19 cellular contexts compared by ENCODE assay signal in genomic region chr5:1280177-1281037, GRCh38. TPM values are rescaled to one million over a fixed set of nuclear protein-coding genes. Genes with fewer than 3 reads are reported as not detected.
DNase-seq lines count a peak whose midpoint lies in the region; ATAC-seq and TF ChIP-seq lines count a peak whose summit lies in the region.
"Had no signal": no experiment of that assay in that cellular context is flagged by ENCODE, and none has a peak within 500 bp of the region (broad histone marks: within the 10 kb centered on the region; RNA-seq: fewer than 3 reads in every experiment).

No MANE protein-coding gene starts in this region.

- DNase-seq in HFFc6 (peak; percentile 63), myocyte (ENCODE audit: low read depth) (peak; percentile 24), aorta (peak; percentile 43 to 71), SIG-M5 (lab: John Stamatoyannopoulos, UW) (no peak), DMS53 (lab: John Stamatoyannopoulos, UW) (no peak)
- no peak for DNase-seq in central memory CD8-positive, alpha-beta T cell (ENCODE audit: low spot score in 2 of 2)
- DNase-seq: KBM-7, NCI-H1048, NCI-H146, NCI-H2107, NCI-H226, NCI-H526 treated with DMSO at 0.1 percent for 48 hours, OCI-M1 had no signal

- H3K4me3 ChIP-seq in aorta (ENCODE audit: low read length in 2 of 2), result no peak overlapping the region
- H3K4me3 ChIP-seq: HAP-1, SK-N-MC had no signal

- H3K27ac Mint-ChIP-seq in HFFc6, result peak overlapping the region; percentile 84
- peak overlapping the region; percentile 25 for H3K27ac Mint-ChIP-seq in central memory CD8-positive, alpha-beta T cell (ENCODE audit: low read depth)

- peaks cover 15% of the 10 kb centered on the region for H3K27me3 Mint-ChIP-seq in HFFc6 (ENCODE audit: insufficient read depth)
- no peaks in the 10 kb centered on the region for H3K27me3 Mint-ChIP-seq in central memory CD8-positive, alpha-beta T cell

- no peaks in the 10 kb centered on the region for H3K9me3 ChIP-seq in aorta (ENCODE audit: control insufficient read depth, low read length)
- H3K9me3 ChIP-seq: HAP-1 had no signal

- intact Hi-C loops in aorta (cut with DNase I), result no loop called here

- no peaks in the 10 kb centered on the region for H3K36me3 ChIP-seq in aorta (ENCODE audit: control insufficient read depth in 1 of 2, insufficient read depth in 2 of 2, low read length in 1 of 2)

- no peak for ATAC-seq in central memory CD8-positive, alpha-beta T cell (replicated peaks; ENCODE audit: extremely low read depth, poor library complexity, severe bottlenecking)
- no peak for ATAC-seq in aorta (ENCODE audit: low FRiP score)
- ATAC-seq in GM19467 (IDR thresholded peaks at IDR 0.05; ENCODE audit: unreplicated experiment), result no peak

- 0 out of 2 replicates have a peak, but pooled peaks cover 6% of the 10 kb centered on the region for H3K36me3 Mint-ChIP-seq in HFFc6 (ENCODE audit: low read depth)
- H3K36me3 Mint-ChIP-seq in central memory CD8-positive, alpha-beta T cell (ENCODE audit: insufficient read depth), result peaks cover 3% of the 10 kb centered on the region

- H3K4me1 Mint-ChIP-seq in HFFc6 (ENCODE audit: low read depth), result no peaks in the 10 kb centered on the region
- peaks cover 8% of the 10 kb centered on the region for H3K4me1 Mint-ChIP-seq in central memory CD8-positive, alpha-beta T cell

- 87 to 88% methylated on average over 32 of the region's 32 CpGs for WGBS in aorta, 2 donors

- no peak for TF ChIP-seq CTCF in HFFc6 (IDR thresholded peaks at IDR 0.05)

- peak overlapping the region; percentile 85 for H3K4me3 Mint-ChIP-seq in HFFc6
- H3K4me3 Mint-ChIP-seq in central memory CD8-positive, alpha-beta T cell, result no peak overlapping the region

- H3K4me1 ChIP-seq in aorta (ENCODE audit: control insufficient read depth in 1 of 2, insufficient read depth in 2 of 2, low read length in 2 of 2), result no peaks in the 10 kb centered on the region
- H3K4me1 ChIP-seq: HAP-1 had no signal

- peaks cover 33% of the 10 kb centered on the region for H3K9me3 Mint-ChIP-seq in HFFc6
- no peaks in the 10 kb centered on the region for H3K9me3 Mint-ChIP-seq in central memory CD8-positive, alpha-beta T cell

- H3K27me3 ChIP-seq in aorta (ENCODE audit: control insufficient read depth in 1 of 2, insufficient read depth in 2 of 2, low read length in 1 of 2), result no peaks in the 10 kb centered on the region

- H3K27ac ChIP-seq in aorta (ENCODE audit: low read depth in 1 of 2, low read length in 2 of 2), result no peak overlapping the region
- H3K27ac ChIP-seq: SK-N-MC had no signal

RNA-seq across cellular contexts. Expression of gene TERT, which starts 14.5 kb away (rescaled TPM):
- 1,000 to 10,000 TPM; 2,350 to 4,507 (median 3,883) TPM for total RNA-seq in HFFc6 (2021; fragmentation: NEBNext Ultra II Directional; extraction: Animal tissue kit (Norgen Biotek cat#: 25700))
- total RNA-seq in myocyte, result 165 and 184 TPM in 2 replicates
- 158 TPM for polyA plus RNA-seq in myocyte (2012)
- total RNA-seq in aorta, result not detected
- not detected for polyA plus RNA-seq in aorta
- polyA plus RNA-seq: AG04450, BJ had no signal

RNA-seq across cellular contexts. Expression of gene SLC6A18, which starts 55.2 kb away (rescaled TPM):
- total RNA-seq in HFFc6 (2021; fragmentation: NEBNext Ultra II Directional; extraction: Animal tissue kit (Norgen Biotek cat#: 25700)), result not detected
- not detected in 2 replicates for total RNA-seq in myocyte
- polyA plus RNA-seq in myocyte (2012), result not detected
- not detected for total RNA-seq in aorta
- polyA plus RNA-seq in aorta, result not detected
- total RNA-seq: M059J had no signal
- polyA plus RNA-seq: AG04450, BJ had no signal

Comparison
In these comparisons a context has a peak if more than half of its experiments do, and no peak if none do; other contexts are left out.
1. DNase-seq: peak in HFFc6 (single experiment), myocyte (single experiment) and aorta (2 of 2); none in central memory CD8-positive, alpha-beta T cell (0 of 2), SIG-M5 (single experiment) and DMS53 (single experiment).
2. RNA of gene TERT, which starts 14.5 kb away (total RNA-seq): 2,350 to 4,507 TPM in HFFc6 and 165 to 184 TPM in myocyte; not detected in aorta; every median in the first group is over 100 times any median in the second.